Comparison of ENCODE assay signal across 18 cellular contexts in the genomic region with DNA sequence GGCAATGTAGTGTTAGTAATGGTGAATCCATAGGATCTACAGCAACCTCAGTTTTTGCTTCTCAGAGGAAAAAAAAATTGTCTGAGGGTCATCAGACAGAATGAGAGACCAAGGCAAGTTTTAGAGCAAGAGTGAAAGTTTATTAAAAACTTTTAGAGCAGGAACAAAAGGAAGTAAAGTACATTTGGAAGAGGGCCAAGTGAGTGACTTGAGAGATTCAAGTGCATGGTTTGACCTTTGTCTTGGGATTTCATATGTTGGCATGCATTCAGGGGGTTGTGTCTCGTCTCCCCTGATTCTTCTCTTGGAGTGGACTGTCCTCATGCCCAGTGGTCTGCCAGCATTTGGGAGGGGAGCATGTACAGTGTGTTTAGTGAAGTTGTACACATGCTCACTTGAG.
DNase-seq lines count a peak whose midpoint lies in the region; ATAC-seq and TF ChIP-seq lines count a peak whose summit lies in the region.
"Had no signal": no experiment of that assay in that cellular context is flagged by ENCODE, and none has a peak within 500 bp of the region (broad histone marks: within the 10 kb centered on the region; RNA-seq: fewer than 3 reads in every experiment).

No MANE protein-coding gene starts in this region.

- no peaks in the 10 kb centered on the region for H4K20me1 ChIP-seq in BLaER1 treated with 17β-estradiol and CSF1 and Interleukin-3, amounts not matched to agents 10 nM and 100 nM

- H3K27ac ChIP-seq in BLaER1 treated with 17β-estradiol and CSF1 and Interleukin-3, amounts not matched to agents 10 nM and 100 nM = peak overlapping the region; percentile 58 to 97 (median 68); a peak in 21 of 22 replicates
- peak overlapping the region; percentile 95 for H3K27ac ChIP-seq in neutrophil
- H3K27ac ChIP-seq in lower lobe of right lung = no peak overlapping the region
- H3K27ac ChIP-seq: right atrium auricular region had no signal

- peak overlapping the region in 4 of 11 experiments; percentile 65 to 86 (median 79); a peak in 6 of 22 replicates for H3K9ac ChIP-seq in BLaER1 treated with 17β-estradiol and CSF1 and Interleukin-3, amounts not matched to agents 10 nM and 100 nM

- H3K4me1 ChIP-seq in BLaER1 treated with 17β-estradiol and CSF1 and Interleukin-3, amounts not matched to agents 10 nM and 100 nM = peaks cover 60 to 100% (median 73%) of the 10 kb centered on the region in 10 experiments
- H3K4me1 ChIP-seq in neutrophil (ENCODE audit: control insufficient read depth in 1 of 2, insufficient read depth in 1 of 2, low read depth in 1 of 2, low read length in 1 of 2) = peaks cover 78 to 87% of the 10 kb centered on the region in 2 experiments
- H3K4me1 ChIP-seq in lower lobe of right lung = peaks cover 58% of the 10 kb centered on the region

- H3K9me3 ChIP-seq in BLaER1 treated with 17β-estradiol and CSF1 and Interleukin-3, amounts not matched to agents 10 nM and 100 nM (replicated peaks in 1 of 11) = peaks cover 0 to 9% (median 0%) of the 10 kb centered on the region in 11 experiments; a peak in 1 of 22 replicates
- H3K9me3 ChIP-seq in neutrophil (no peaks in the 10 kb centered on the region), lower lobe of right lung (no peaks in the 10 kb centered on the region)
- H3K9me3 ChIP-seq: heart left ventricle, right atrium auricular region, upper lobe of left lung had no signal

- no peaks in the 10 kb centered on the region for H3K27me3 ChIP-seq in BLaER1 treated with 17β-estradiol and CSF1 and Interleukin-3, amounts not matched to agents 10 nM and 100 nM
- H3K27me3 ChIP-seq in neutrophil (no peaks in the 10 kb centered on the region), lower lobe of right lung (ENCODE audit: low read depth) (no peaks in the 10 kb centered on the region)
- H3K27me3 ChIP-seq: heart left ventricle, right atrium auricular region, upper lobe of left lung had no signal

- DNase-seq in MV-4-11 (lab: John Stamatoyannopoulos, UW) = peak; percentile 25
- DNase-seq in dermis blood vessel endothelial cell = peak; percentile 25
- no peak for DNase-seq in activated CD4-positive, CD25-positive, alpha-beta regulatory T cell treated with anti-CD3 and anti-CD28 coated beads, Interleukin-2, amount 50 U/mL, for 72 hours
- DNase-seq in lower lobe of right lung = no peak
- no peak for DNase-seq in Right ventricle myocardium inferior (ENCODE audit: missing footprints)
- DNase-seq: activated CD4-positive, alpha-beta T cell treated with anti-CD3 and anti-CD28 coated beads for 48 hours; activated CD8-positive, alpha-beta memory T cell treated with anti-CD3 and anti-CD28 coated beads, Interleukin-2, amount 50 U/mL, for 4 hours; activated effector memory CD4-positive, alpha-beta T cell treated with anti-CD3 and anti-CD28 coated beads, Interleukin-2, amount 50 U/mL, for 16 hours; effector memory CD4-positive, alpha-beta T cell; GOT3; heart left ventricle; islet precursor cell; upper lobe of left lung had no signal

- H3K4me3 ChIP-seq in BLaER1 treated with 17β-estradiol and CSF1 and Interleukin-3, amounts not matched to agents 10 nM and 100 nM = 0 out of 20 replicates have a peak overlapping the region, but pooled peaks of 1 of the 10 experiments have one; percentile 1
- H3K4me3 ChIP-seq in neutrophil (ENCODE audit: low read depth in 1 of 2, low read length in 1 of 2) = peak overlapping the region; percentile 9 to 42
- H3K4me3 ChIP-seq in lower lobe of right lung = no peak overlapping the region
- H3K4me3 ChIP-seq: heart left ventricle, right atrium auricular region, upper lobe of left lung had no signal

- intact Hi-C loops in lower lobe of right lung (cut with DNase I) (no loop called here), Right ventricle myocardium inferior (cut with DNase I) (no loop called here)

- ATAC-seq in HG03108 (IDR thresholded peaks at IDR 0.05; ENCODE audit: unreplicated experiment) = no peak
- ATAC-seq in lower lobe of right lung = no peak
- ATAC-seq in Right ventricle myocardium inferior = no peak
- ATAC-seq: heart left ventricle, SK-N-SH treated with all-trans-retinoic acid at 6 μM for 48 hours had no signal

- H3K4me2 ChIP-seq in BLaER1 treated with 17β-estradiol and CSF1 and Interleukin-3, amounts not matched to agents 10 nM and 100 nM = peak overlapping the region; percentile 69 to 92 (median 83); a peak in 21 of 22 replicates

- TF ChIP-seq CTCF in neutrophil (IDR thresholded peaks at IDR 0.05) (no peak), lower lobe of right lung (IDR thresholded peaks at IDR 0.05) (no peak)

- H3K36me3 ChIP-seq in BLaER1 treated with 17β-estradiol and CSF1 and Interleukin-3, amounts not matched to agents 10 nM and 100 nM = peaks cover 0 to 16% (median 0%) of the 10 kb centered on the region in 11 experiments; a peak in 7 of 22 replicates
- H3K36me3 ChIP-seq in neutrophil (no peaks in the 10 kb centered on the region), lower lobe of right lung (no peaks in the 10 kb centered on the region)
- H3K36me3 ChIP-seq: heart left ventricle, right atrium auricular region, upper lobe of left lung had no signal

Comparison
In these comparisons a context has a peak if more than half of its experiments do, and no peak if none do; other contexts are left out.
1. DNase-seq: peak in MV-4-11 (single experiment) and dermis blood vessel endothelial cell (single experiment); none in activated CD4-positive, CD25-positive, alpha-beta regulatory T cell treated with anti-CD3 and anti-CD28 coated beads, Interleukin-2, amount 50 U/mL, for 72 hours (single experiment), lower lobe of right lung (single experiment) and Right ventricle myocardium inferior (single experiment).